ENCODE assay signal across 14 cellular contexts in the genomic region with DNA sequence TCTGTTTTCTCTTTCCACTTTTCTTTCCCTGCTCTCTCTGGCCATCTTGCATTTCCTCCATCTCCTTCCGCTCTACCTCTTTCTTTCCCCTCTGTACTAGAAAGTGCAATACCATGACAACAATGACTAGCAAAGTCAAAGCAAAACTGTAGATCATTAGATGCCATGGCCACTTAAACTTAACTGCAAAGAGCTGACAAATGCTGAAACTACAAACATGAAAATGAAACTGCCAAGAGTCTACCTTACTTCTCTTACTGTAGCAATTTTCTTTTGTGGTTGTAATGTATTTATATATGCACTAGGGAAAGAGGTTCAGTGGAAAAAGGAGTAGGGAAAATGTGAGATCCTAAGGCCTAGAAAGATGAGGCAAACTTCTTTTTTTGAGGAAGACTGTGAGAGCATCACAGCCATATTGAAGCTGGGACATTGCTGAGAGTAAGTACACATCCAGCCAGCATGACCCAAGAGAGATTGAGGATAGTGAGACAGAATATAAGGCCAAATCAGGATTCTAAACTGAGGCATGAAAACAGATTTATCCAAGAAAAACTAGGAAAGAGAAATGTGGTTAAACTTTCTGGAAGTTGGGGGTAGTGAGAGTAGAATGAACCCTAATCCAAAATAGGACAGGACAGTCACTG.
DNase-seq lines count a peak whose midpoint lies in the region; ATAC-seq, FAIRE-seq and TF ChIP-seq lines count a peak whose summit lies in the region.
"Had no signal": no experiment of that assay in that cellular context is flagged by ENCODE, and none has a peak within 500 bp of the region (broad histone marks: within the 10 kb centered on the region; RNA-seq: fewer than 3 reads in every experiment).

No MANE protein-coding gene starts in this region.

- POLR2A ChIA-PET in T-cell (lab: Charles Lee): no interaction called here
- POLR2A ChIA-PET in activated CD4-positive, alpha-beta T cell treated with anti-CD3 and anti-CD28 coated beads, Interleukin-2, amount 10 ng/mL, durations not matched to agents 7 days and 5 days (lab: Charles Lee): no interaction called here

- H3K27ac Mint-ChIP-seq in T-cell: no peak overlapping the region
- H3K27ac Mint-ChIP-seq in activated CD4-positive, alpha-beta T cell treated with anti-CD3 and anti-CD28 coated beads, Interleukin-2, amount 10 ng/mL, durations not matched to agents 7 days and 5 days: no peak overlapping the region
- H3K27ac Mint-ChIP-seq: immature natural killer cell had no signal

- H3K4me3 Mint-ChIP-seq in T-cell: no peak overlapping the region
- H3K4me3 Mint-ChIP-seq in activated CD4-positive, alpha-beta T cell treated with anti-CD3 and anti-CD28 coated beads, Interleukin-2, amount 10 ng/mL, durations not matched to agents 7 days and 5 days: no peak overlapping the region
- H3K4me3 Mint-ChIP-seq: immature natural killer cell had no signal

- H3K9me3 Mint-ChIP-seq in T-cell: peaks cover 0 to 17% (median 7%) of the 10 kb centered on the region in 3 donors
- H3K9me3 Mint-ChIP-seq in activated CD4-positive, alpha-beta T cell treated with anti-CD3 and anti-CD28 coated beads, Interleukin-2, amount 10 ng/mL, durations not matched to agents 7 days and 5 days: peaks cover 2% of the 10 kb centered on the region

- H3K27me3 Mint-ChIP-seq in T-cell: no peaks in the 10 kb centered on the region
- no peaks in the 10 kb centered on the region for H3K27me3 Mint-ChIP-seq in activated CD4-positive, alpha-beta T cell treated with anti-CD3 and anti-CD28 coated beads, Interleukin-2, amount 10 ng/mL, durations not matched to agents 7 days and 5 days

- DNase-seq in GM12892 (ENCODE audit: insufficient read length) (no peak), T-cell (no peak), MV-4-11 (lab: John Stamatoyannopoulos, UW) (no peak)
- DNase-seq in activated CD4-positive, alpha-beta T cell treated with anti-CD3 and anti-CD28 coated beads, Interleukin-2, amount 10 ng/mL, durations not matched to agents 7 days and 5 days: no peak
- DNase-seq in stimulated activated CD4-positive, alpha-beta T cell treated with anti-CD3 and anti-CD28 coated beads, Interleukin-12 subunit alpha, Interleukin-12 subunit beta, amount 100 ng/mL, for 4 hours: no peak
- DNase-seq: activated CD4-positive, CD25-positive, alpha-beta regulatory T cell treated with anti-CD3 and anti-CD28 coated beads, Interleukin-2, amount 50 U/mL, for 72 hours; esophagus squamous epithelium; immature natural killer cell; NCI-H1105; NCI-H526 treated with DMSO at 0.1 percent for 48 hours had no signal

- H3K4me1 Mint-ChIP-seq in T-cell: no peaks in the 10 kb centered on the region
- no peaks in the 10 kb centered on the region for H3K4me1 Mint-ChIP-seq in activated CD4-positive, alpha-beta T cell treated with anti-CD3 and anti-CD28 coated beads, Interleukin-2, amount 10 ng/mL, durations not matched to agents 7 days and 5 days
- H3K4me1 Mint-ChIP-seq: immature natural killer cell had no signal

- ATAC-seq in GM19351 (IDR thresholded peaks at IDR 0.05; ENCODE audit: unreplicated experiment) (peak; percentile 99), HG02642 (IDR thresholded peaks at IDR 0.05; ENCODE audit: poor library complexity, unreplicated experiment) (peak; percentile 99), HG03354 (IDR thresholded peaks at IDR 0.05; ENCODE audit: poor library complexity, severe bottlenecking, unreplicated experiment) (peak; percentile 99), T-cell (replicated peaks in 1 of 4) (no peak)
- ATAC-seq: sciatic nerve had no signal

- peak; percentile 79 for FAIRE-seq in GM12892 (lab: Jason Lieb, UNC)

- TF ChIP-seq POLR2A in GM12892 (IDR thresholded peaks at IDR 0.05; ENCODE audit: low read depth, low read length): no peak

- CTCF ChIA-PET in T-cell (lab: Charles Lee): no interaction called here
- CTCF ChIA-PET in activated CD4-positive, alpha-beta T cell treated with anti-CD3 and anti-CD28 coated beads, Interleukin-2, amount 10 ng/mL, durations not matched to agents 7 days and 5 days (lab: Charles Lee): interaction anchor here (0.5 to 1.2 kb wide), 2 partner anchors 9 to 15 kb away, joined by 3 to 4 read pairs; no protein-coding TSS in a partner anchor

- no peaks in the 10 kb centered on the region for H3K36me3 Mint-ChIP-seq in T-cell
- H3K36me3 Mint-ChIP-seq in activated CD4-positive, alpha-beta T cell treated with anti-CD3 and anti-CD28 coated beads, Interleukin-2, amount 10 ng/mL, durations not matched to agents 7 days and 5 days (ENCODE audit: low read depth): no peaks in the 10 kb centered on the region

Comparison
In these comparisons a context has a peak if more than half of its experiments do, and no peak if none do; other contexts are left out.
1. ATAC-seq: peak in GM19351 (single experiment), HG02642 (single experiment) and HG03354 (single experiment); none in T-cell (0 of 4).